Comparison of ENCODE assay signal across 15 cellular contexts in genomic region chr10:58807631-58808024, GRCh38.
DNase-seq lines count a peak whose midpoint lies in the region; ATAC-seq and TF ChIP-seq lines count a peak whose summit lies in the region.
"Had no signal": no experiment of that assay in that cellular context is flagged by ENCODE, and none has a peak within 500 bp of the region (broad histone marks: within the 10 kb centered on the region; RNA-seq: fewer than 3 reads in every experiment).

No MANE protein-coding gene starts in this region.

- H3K27ac Mint-ChIP-seq in T-cell: no peak overlapping the region
- H3K27ac Mint-ChIP-seq: activated CD4-positive, alpha-beta memory T cell treated with anti-CD3 and anti-CD28 coated beads for 36 hours; activated naive CD4-positive, alpha-beta T cell treated with anti-CD3 and anti-CD28 coated beads, Interleukin-2, amount 50 U/mL, for 24 hours; nephron progenitor cell had no signal

- H3K4me1 Mint-ChIP-seq in T-cell: no peaks in the 10 kb centered on the region
- no peaks in the 10 kb centered on the region for H3K4me1 Mint-ChIP-seq in activated T-cell treated with anti-CD3 and anti-CD28 coated beads, Interleukin-2, amount 50 U/mL, for 4 hours (ENCODE audit: low read depth)
- H3K4me1 Mint-ChIP-seq: activated naive CD4-positive, alpha-beta T cell treated with anti-CD3 and anti-CD28 coated beads, Interleukin-2, amount 50 U/mL, for 24 hours had no signal

- peaks cover 0 to 9% of the 10 kb centered on the region in 2 donors for H3K27me3 Mint-ChIP-seq in T-cell
- H3K27me3 Mint-ChIP-seq in activated T-cell treated with anti-CD3 and anti-CD28 coated beads, Interleukin-2, amount 50 U/mL, for 4 hours (ENCODE audit: low read depth): peaks cover 3% of the 10 kb centered on the region
- H3K27me3 Mint-ChIP-seq: activated naive CD4-positive, alpha-beta T cell treated with anti-CD3 and anti-CD28 coated beads, Interleukin-2, amount 50 U/mL, for 24 hours had no signal

- H3K27me3 ChIP-seq in SJSA1 (replicated peaks): no peaks in the 10 kb centered on the region
- H3K27me3 ChIP-seq in gastroesophageal sphincter: no peaks in the 10 kb centered on the region
- H3K27me3 ChIP-seq: transverse colon had no signal

- peak; percentile 83 for ATAC-seq in gastroesophageal sphincter
- peak; percentile 92 for ATAC-seq in sciatic nerve
- no peak for ATAC-seq in T-cell (replicated peaks in 1 of 4)
- no peak for ATAC-seq in activated T-cell treated with anti-CD3 and anti-CD28 coated beads, Interleukin-2, amount 50 U/mL, for 4 hours
- no peak for ATAC-seq in GM19324 (IDR thresholded peaks at IDR 0.05; ENCODE audit: low FRiP score, unreplicated experiment)
- ATAC-seq: GM12878 had no signal

- no peaks in the 10 kb centered on the region for H3K36me3 Mint-ChIP-seq in T-cell
- no peaks in the 10 kb centered on the region for H3K36me3 Mint-ChIP-seq in activated T-cell treated with anti-CD3 and anti-CD28 coated beads, Interleukin-2, amount 50 U/mL, for 4 hours (ENCODE audit: insufficient read depth)
- H3K36me3 Mint-ChIP-seq: activated CD4-positive, alpha-beta memory T cell treated with anti-CD3 and anti-CD28 coated beads for 36 hours; activated naive CD4-positive, alpha-beta T cell treated with anti-CD3 and anti-CD28 coated beads, Interleukin-2, amount 50 U/mL, for 24 hours had no signal

- no peak for TF ChIP-seq CTCF in gastroesophageal sphincter (IDR thresholded peaks at IDR 0.05)

- H3K4me3 ChIP-seq in SJSA1 (no peak overlapping the region), gastroesophageal sphincter (no peak overlapping the region)
- H3K4me3 ChIP-seq: GM12878, transverse colon had no signal

- 34 to 38% methylated on average over 3 of the region's 4 CpGs for WGBS in gastroesophageal sphincter (ENCODE audit: low coverage in 1 of 2), 2 donors

- H3K27ac ChIP-seq in SJSA1 (peak overlapping the region; percentile 15; the same call in 1 of the 2 replicates), gastroesophageal sphincter (no peak overlapping the region)
- H3K27ac ChIP-seq: transverse colon had no signal

- DNase-seq in GM04504 (ENCODE audit: low read depth) (peak; percentile 79), SJSA1 (ENCODE audit: low read depth in 1 of 2, low spot score in 2 of 2) (no peak), sciatic nerve (ENCODE audit: low spot score) (no peak), T-cell (no peak)
- DNase-seq in activated CD8-positive, alpha-beta memory T cell treated with anti-CD3 and anti-CD28 coated beads, Interleukin-2, amount 50 U/mL, for 4 hours: no peak
- DNase-seq in activated T-cell treated with anti-CD3 and anti-CD28 coated beads, Interleukin-2, amount 50 U/mL, for 4 hours: no peak
- DNase-seq: activated CD4-positive, alpha-beta memory T cell treated with anti-CD3 and anti-CD28 coated beads for 36 hours; nephron progenitor cell; RPMI8226; stimulated activated CD4-positive, alpha-beta T cell treated with anti-CD3 and anti-CD28 coated beads, Interleukin-12 subunit alpha, Interleukin-12 subunit beta, amount 100 ng/mL, for 4 hours; transverse colon had no signal

- intact Hi-C loops in sciatic nerve (cut with DNase I): no loop called here

- H3K4me3 Mint-ChIP-seq in T-cell: no peak overlapping the region
- H3K4me3 Mint-ChIP-seq in activated T-cell treated with anti-CD3 and anti-CD28 coated beads, Interleukin-2, amount 50 U/mL, for 4 hours: no peak overlapping the region
- H3K4me3 Mint-ChIP-seq: activated CD4-positive, alpha-beta memory T cell treated with anti-CD3 and anti-CD28 coated beads for 36 hours; activated naive CD4-positive, alpha-beta T cell treated with anti-CD3 and anti-CD28 coated beads, Interleukin-2, amount 50 U/mL, for 24 hours; nephron progenitor cell had no signal

- H3K4me1 ChIP-seq in SJSA1 (replicated peaks) (peaks cover 10% of the 10 kb centered on the region), gastroesophageal sphincter (no peaks in the 10 kb centered on the region)
- H3K4me1 ChIP-seq: transverse colon had no signal

- CTCF ChIA-PET in T-cell (lab: Charles Lee): no interaction called here

- no peaks in the 10 kb centered on the region for H3K9me3 Mint-ChIP-seq in T-cell
- H3K9me3 Mint-ChIP-seq in activated T-cell treated with anti-CD3 and anti-CD28 coated beads, Interleukin-2, amount 50 U/mL, for 4 hours: no peaks in the 10 kb centered on the region
- H3K9me3 Mint-ChIP-seq: activated CD4-positive, alpha-beta memory T cell treated with anti-CD3 and anti-CD28 coated beads for 36 hours; activated naive CD4-positive, alpha-beta T cell treated with anti-CD3 and anti-CD28 coated beads, Interleukin-2, amount 50 U/mL, for 24 hours; nephron progenitor cell had no signal

- H3K9me3 ChIP-seq in SJSA1 (replicated peaks): no peaks in the 10 kb centered on the region
- no peaks in the 10 kb centered on the region for H3K9me3 ChIP-seq in gastroesophageal sphincter
- H3K9me3 ChIP-seq: transverse colon had no signal

- no peak for TF ChIP-seq POLR2A in gastroesophageal sphincter (IDR thresholded peaks at IDR 0.05)

- no peak for TF ChIP-seq EP300 in gastroesophageal sphincter (IDR thresholded peaks at IDR 0.05)

- peaks cover 22% of the 10 kb centered on the region for H3K36me3 ChIP-seq in SJSA1
- H3K36me3 ChIP-seq in gastroesophageal sphincter: peaks cover 0 to 50% of the 10 kb centered on the region in 2 donors
- H3K36me3 ChIP-seq: transverse colon had no signal

- POLR2A ChIA-PET in T-cell (lab: Charles Lee): no interaction called here

Comparison
In these comparisons a context has a peak if more than half of its experiments do, and no peak if none do; other contexts are left out.
1. ATAC-seq: peak in gastroesophageal sphincter (single experiment) and sciatic nerve (single experiment); none in T-cell (0 of 4), activated T-cell treated with anti-CD3 and anti-CD28 coated beads, Interleukin-2, amount 50 U/mL, for 4 hours (0 of 2) and GM19324 (single experiment).